Comparison of ENCODE assay signal across 1 cellular context in the genomic region with DNA sequence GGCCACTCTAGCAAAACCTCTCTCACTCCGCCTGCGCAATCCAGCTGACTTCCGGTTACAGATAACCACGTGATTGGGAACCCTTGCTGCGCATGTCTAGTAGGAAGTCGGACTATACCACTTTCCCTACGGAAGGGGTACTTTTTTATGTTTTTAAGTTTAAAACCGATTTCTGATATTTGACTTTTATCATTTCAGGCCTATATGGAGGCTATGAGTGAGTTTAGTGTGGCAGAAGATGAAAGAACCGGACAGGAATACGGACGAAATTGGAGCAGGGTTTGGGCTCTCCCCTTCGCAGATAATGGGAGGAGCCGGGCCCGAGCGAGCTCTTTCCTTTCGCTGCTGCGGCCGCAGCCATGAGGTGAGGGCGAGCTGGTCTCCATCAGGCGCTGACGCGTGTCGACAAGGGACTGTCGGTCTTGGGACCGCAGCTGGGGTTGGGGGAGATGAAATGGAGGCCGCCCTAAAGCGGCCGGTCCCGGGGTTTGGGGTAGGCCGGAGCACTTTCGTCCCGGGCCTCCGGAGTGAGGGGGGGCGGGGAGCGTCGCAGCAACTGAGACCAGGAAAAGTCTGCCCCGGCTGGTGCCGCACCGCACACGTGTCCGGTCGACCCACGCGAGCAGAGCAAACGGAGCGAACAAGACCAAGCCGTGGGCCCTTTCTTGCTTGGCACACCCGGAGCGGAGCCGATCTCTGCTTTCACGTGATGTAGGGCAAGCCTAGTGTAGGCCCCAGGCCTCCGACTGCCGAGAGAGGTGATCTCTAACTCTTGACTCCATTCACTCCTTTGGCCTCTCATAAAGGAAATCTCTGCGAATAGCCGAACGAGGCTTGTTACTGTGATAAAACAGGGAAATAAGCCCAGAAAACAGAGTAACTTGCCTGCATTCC.
TF ChIP-seq lines count a peak whose summit lies in the region.

A gene (plus strand): TSS at position 298 of the 894 bp plus-strand sequence. CDS start 62 bp downstream, at position 360.

TF ChIP-seq in K562, 482 proteins besides CTCF, POLR2A, EP300 and RAD21 (continued from another document):
- TF ChIP-seq, protein P1, sequence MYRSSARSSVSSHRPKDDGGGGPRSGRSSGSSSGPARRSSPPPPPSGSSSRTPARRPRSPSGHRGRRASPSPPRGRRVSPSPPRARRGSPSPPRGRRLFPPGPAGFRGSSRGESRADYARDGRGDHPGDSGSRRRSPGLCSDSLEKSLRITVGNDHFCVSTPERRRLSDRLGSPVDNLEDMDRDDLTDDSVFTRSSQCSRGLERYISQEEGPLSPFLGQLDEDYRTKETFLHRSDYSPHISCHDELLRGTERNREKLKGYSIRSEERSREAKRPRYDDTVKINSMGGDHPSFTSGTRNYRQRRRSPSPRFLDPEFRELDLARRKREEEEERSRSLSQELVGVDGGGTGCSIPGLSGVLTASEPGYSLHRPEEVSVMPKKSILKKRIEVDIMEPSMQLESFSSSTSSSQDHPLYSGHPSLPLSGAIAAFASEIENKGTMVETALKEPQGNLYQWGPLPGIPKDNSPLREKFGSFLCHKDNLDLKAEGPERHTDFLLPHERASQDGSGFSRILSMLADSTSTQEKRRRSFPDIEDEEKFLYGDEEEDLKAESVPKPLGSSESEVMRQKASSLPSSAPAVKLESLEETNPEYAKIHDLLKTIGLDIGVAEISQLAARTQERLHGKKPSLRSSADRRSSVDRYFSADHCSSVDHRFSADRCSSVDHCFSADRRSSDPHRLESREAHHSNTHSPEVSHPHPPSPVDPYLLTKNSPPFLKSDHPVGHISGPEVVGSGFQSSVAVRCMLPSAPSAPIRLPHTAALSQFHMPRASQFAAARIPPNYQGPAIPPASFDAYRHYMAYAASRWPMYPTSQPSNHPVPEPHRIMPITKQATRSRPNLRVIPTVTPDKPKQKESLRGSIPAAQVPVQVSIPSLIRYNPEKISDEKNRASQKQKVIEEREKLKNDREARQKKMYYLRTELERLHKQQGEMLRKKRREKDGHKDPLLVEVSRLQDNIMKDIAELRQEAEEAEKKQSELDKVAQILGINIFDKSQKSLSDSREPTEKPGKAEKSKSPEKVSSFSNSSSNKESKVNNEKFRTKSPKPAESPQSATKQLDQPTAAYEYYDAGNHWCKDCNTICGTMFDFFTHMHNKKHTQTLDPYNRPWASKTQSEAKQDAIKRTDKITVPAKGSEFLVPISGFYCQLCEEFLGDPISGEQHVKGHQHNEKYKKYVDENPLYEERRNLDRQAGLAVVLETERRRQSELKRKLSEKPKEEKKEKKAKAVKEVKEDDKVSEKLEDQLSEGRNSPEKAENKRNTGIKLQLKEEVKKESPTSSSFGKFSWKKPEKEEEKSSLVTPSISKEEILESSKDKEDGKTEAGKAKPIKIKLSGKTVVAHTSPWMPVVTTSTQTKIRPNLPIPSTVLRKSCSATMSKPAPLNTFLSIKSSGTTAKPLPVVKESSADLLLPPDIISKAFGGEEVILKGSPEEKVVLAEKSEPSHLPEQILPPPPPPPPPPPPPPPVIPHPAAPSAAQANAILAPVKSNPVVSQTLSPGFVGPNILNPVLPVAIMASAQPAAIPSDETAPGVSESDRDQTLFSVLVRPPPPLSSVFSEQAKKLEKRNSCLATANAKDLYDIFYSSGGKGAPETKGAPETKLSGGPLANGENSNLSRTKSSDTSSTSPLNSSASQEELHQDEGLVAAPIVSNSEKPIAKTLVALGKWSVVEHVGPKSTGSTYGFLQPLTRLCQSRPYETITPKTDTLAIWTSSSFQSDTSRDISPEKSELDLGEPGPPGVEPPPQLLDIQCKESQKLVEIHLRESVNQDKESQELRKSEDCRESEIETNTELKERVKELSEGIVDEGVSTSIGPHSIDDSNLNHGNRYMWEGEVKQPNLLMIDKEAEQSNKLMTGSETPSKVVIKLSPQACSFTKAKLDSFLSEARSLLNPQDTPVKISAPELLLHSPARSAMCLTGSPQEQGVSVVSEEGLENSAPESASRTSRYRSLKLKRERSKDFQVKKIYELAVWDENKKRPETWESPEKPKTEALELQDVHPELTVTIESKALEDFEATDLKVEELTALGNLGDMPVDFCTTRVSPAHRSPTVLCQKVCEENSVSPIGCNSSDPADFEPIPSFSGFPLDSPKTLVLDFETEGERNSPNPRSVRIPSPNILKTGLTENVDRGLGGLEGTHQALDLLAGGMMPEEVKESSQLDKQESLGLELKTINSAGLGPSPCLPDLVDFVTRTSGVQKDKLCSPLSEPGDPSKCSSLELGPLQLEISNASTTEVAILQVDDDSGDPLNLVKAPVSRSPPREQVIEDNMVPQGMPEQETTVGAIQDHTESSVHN (IDR thresholded peaks at IDR 0.05; ENCODE audit: borderline replicate concordance in 1 of 2, low read depth in 1 of 2) = no peak
- no peak for TF ChIP-seq RBM17 (IDR thresholded peaks at IDR 0.05; ENCODE audit: borderline replicate concordance, low read depth, low read length)
- TF ChIP-seq ZNF589 (CRISPR knock-in tag; IDR thresholded peaks at IDR 0.05; ENCODE audit: low read depth) = 0 out of 2 replicates have a peak, but pooled peaks have one; percentile 11
- TF ChIP-seq, protein P2, sequence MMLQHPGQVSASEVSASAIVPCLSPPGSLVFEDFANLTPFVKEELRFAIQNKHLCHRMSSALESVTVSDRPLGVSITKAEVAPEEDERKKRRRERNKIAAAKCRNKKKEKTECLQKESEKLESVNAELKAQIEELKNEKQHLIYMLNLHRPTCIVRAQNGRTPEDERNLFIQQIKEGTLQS (IDR thresholded peaks at IDR 0.05) = peak; percentile 44; the same call in 1 of the 2 replicates
- TF ChIP-seq, protein P2 (CRISPR knock-in tag; conservative IDR thresholded peaks at IDR 0.05) = no peak
- TF ChIP-seq CREM (IDR thresholded peaks at IDR 0.05; ENCODE audit: low read depth) = peak; percentile 5; the same call in 1 of the 2 replicates
- no peak for TF ChIP-seq ZNF384 (IDR thresholded peaks at IDR 0.05; ENCODE audit: low read depth, low read length)
- peak; percentile 81 for TF ChIP-seq ELF2 (CRISPR knock-in tag; IDR thresholded peaks at IDR 0.05)
- TF ChIP-seq ZNF184 (CRISPR knock-in tag; IDR thresholded peaks at IDR 0.05) = no peak
- TF ChIP-seq DNMT1 (IDR thresholded peaks at IDR 0.05) = no peak
